Comparison of ENCODE assay signal across 14 cellular contexts in the genomic region with DNA sequence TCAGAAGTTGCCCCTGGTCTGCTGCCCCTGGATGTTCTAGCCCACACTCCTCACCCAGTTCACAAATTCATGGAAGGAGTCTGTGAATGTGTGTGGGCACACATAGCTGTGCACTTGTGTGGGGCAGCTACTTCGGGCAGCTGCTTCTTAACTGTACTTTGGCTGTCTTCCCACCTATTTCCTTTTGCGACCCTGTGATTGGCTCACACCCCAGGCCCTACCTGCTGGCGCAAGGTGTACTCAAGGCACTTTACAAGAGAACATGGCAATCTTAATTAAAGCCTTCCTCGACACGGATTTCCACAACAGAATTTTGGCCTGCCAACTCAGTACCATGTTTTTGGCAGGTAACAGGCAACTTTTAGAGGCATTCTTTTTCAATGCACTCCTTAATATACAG.
DNase-seq lines count a peak whose midpoint lies in the region; ATAC-seq and TF ChIP-seq lines count a peak whose summit lies in the region.
"Had no signal": no experiment of that assay in that cellular context is flagged by ENCODE, and none has a peak within 500 bp of the region (broad histone marks: within the 10 kb centered on the region; RNA-seq: fewer than 3 reads in every experiment).

No MANE protein-coding gene starts in this region.

- no peaks in the 10 kb centered on the region for H3K4me1 ChIP-seq in lower lobe of right lung
- H3K4me1 ChIP-seq: A549, BLaER1, HAP-1 had no signal

- TF ChIP-seq CTCF in VCaP (conservative IDR thresholded peaks at IDR 0.05), result no peak
- no peak for TF ChIP-seq CTCF in lower lobe of right lung (IDR thresholded peaks at IDR 0.05)

- ATAC-seq in lower lobe of right lung (peak; percentile 73 to 77), HG02885 (IDR thresholded peaks at IDR 0.05; ENCODE audit: poor library complexity, unreplicated experiment) (no peak)
- ATAC-seq: A549 had no signal

- intact Hi-C loops in lower lobe of right lung (cut with DNase I), result no loop called here

- H3K9me3 ChIP-seq in lower lobe of right lung, result no peaks in the 10 kb centered on the region
- H3K9me3 ChIP-seq: A549, BLaER1, HAP-1 had no signal

- peaks cover 8% of the 10 kb centered on the region for H3K27me3 ChIP-seq in lower lobe of right lung (ENCODE audit: low read depth)
- H3K27me3 ChIP-seq: BLaER1 had no signal

- DNase-seq in DMS79 treated with DMSO at 0.1 percent for 48 hours (lab: John Stamatoyannopoulos, UW) (peak; percentile 9), DMS79 (lab: John Stamatoyannopoulos, UW) (no peak), lower lobe of right lung (peak; percentile 61), dedifferentiated amniotic fluid mesenchymal stem cell (ENCODE audit: extremely low spot score) (no peak), amygdala (lab: John Stamatoyannopoulos, UW) (no peak)
- DNase-seq: Calu3; CD4-positive, alpha-beta memory T cell had no signal

- H3K4me3 ChIP-seq in lower lobe of right lung, result no peak overlapping the region
- H3K4me3 ChIP-seq: A549, BLaER1, HAP-1 had no signal

- no peaks in the 10 kb centered on the region for H3K36me3 ChIP-seq in lower lobe of right lung
- H3K36me3 ChIP-seq: BLaER1, HAP-1 had no signal

- H3K27ac ChIP-seq in VCaP (peak overlapping the region; percentile 47), lower lobe of right lung (no peak overlapping the region)
- H3K27ac ChIP-seq: 22Rv1, A549, BLaER1, HL-60 had no signal

Comparison
In these comparisons a context has a peak if more than half of its experiments do, and no peak if none do; other contexts are left out.
1. DNase-seq: peak in DMS79 treated with DMSO at 0.1 percent for 48 hours (single experiment) and lower lobe of right lung (single experiment); none in DMS79 (single experiment), dedifferentiated amniotic fluid mesenchymal stem cell (single experiment) and amygdala (0 of 56).